ENCODE assay signal across 10 cellular contexts in genomic region chr7:116582806-116583444, GRCh38. TPM values are rescaled to one million over a fixed set of nuclear protein-coding genes. Genes with fewer than 3 reads are reported as not detected.
A peak's percentile ranks its signal among the peaks of the same experiment; 100 is the strongest.
DNase-seq lines count a peak whose midpoint lies in the region; ATAC-seq, FAIRE-seq and TF ChIP-seq lines count a peak whose summit lies in the region.
"Had no signal": no experiment of that assay in that cellular context is flagged by ENCODE, and none has a peak within 500 bp of the region (broad histone marks: within the 10 kb centered on the region; RNA-seq: fewer than 3 reads in every experiment).

No MANE protein-coding gene starts in this region.

- DNase-seq in activated CD4-positive, alpha-beta T cell treated with anti-CD3 and anti-CD28 coated beads for 36 hours: peak; percentile 12
- no peak for DNase-seq in activated CD4-positive, alpha-beta T cell treated with anti-CD3 and anti-CD28 coated beads, Interleukin-2, amount 10 ng/mL, durations not matched to agents 7 days and 5 days
- peak; percentile 69 for DNase-seq in fibroblast of pulmonary artery (ENCODE audit: low read depth)
- DNase-seq in suprapubic skin (ENCODE audit: low spot score in 2 of 2): no peak
- DNase-seq in NCI-H446 (lab: John Stamatoyannopoulos, UW): no peak
- DNase-seq in GM12892 (ENCODE audit: insufficient read length): no peak
- DNase-seq in activated CD4-positive, alpha-beta memory T cell treated with anti-CD3 and anti-CD28 coated beads, Interleukin-2, amount 10 ng/mL, durations not matched to agents 7 days and 5 days: no peak
- DNase-seq: upper lobe of left lung had no signal

- H3K36me3 Mint-ChIP-seq in activated CD4-positive, alpha-beta T cell treated with anti-CD3 and anti-CD28 coated beads for 36 hours (ENCODE audit: low read depth): no peaks in the 10 kb centered on the region
- no peaks in the 10 kb centered on the region for H3K36me3 Mint-ChIP-seq in activated CD4-positive, alpha-beta T cell treated with anti-CD3 and anti-CD28 coated beads, Interleukin-2, amount 10 ng/mL, durations not matched to agents 7 days and 5 days (ENCODE audit: low read depth)
- H3K36me3 Mint-ChIP-seq in activated CD4-positive, alpha-beta memory T cell treated with anti-CD3 and anti-CD28 coated beads, Interleukin-2, amount 10 ng/mL, durations not matched to agents 7 days and 5 days (ENCODE audit: low read depth): no peaks in the 10 kb centered on the region

- peak overlapping the region; percentile 45 for H3K27ac Mint-ChIP-seq in activated CD4-positive, alpha-beta T cell treated with anti-CD3 and anti-CD28 coated beads for 36 hours
- no peak overlapping the region for H3K27ac Mint-ChIP-seq in activated CD4-positive, alpha-beta T cell treated with anti-CD3 and anti-CD28 coated beads, Interleukin-2, amount 10 ng/mL, durations not matched to agents 7 days and 5 days
- no peak overlapping the region for H3K27ac Mint-ChIP-seq in activated CD4-positive, alpha-beta memory T cell treated with anti-CD3 and anti-CD28 coated beads, Interleukin-2, amount 10 ng/mL, durations not matched to agents 7 days and 5 days

- no peaks in the 10 kb centered on the region for H3K79me2 ChIP-seq in KMS-11 (ENCODE audit: insufficient read depth, low read depth)

- no peak for TF ChIP-seq EP300 in suprapubic skin (IDR thresholded peaks at IDR 0.05)

- peak; percentile 47 for ATAC-seq in activated CD4-positive, alpha-beta T cell treated with anti-CD3 and anti-CD28 coated beads for 36 hours

- no peaks in the 10 kb centered on the region for H3K27me3 Mint-ChIP-seq in activated CD4-positive, alpha-beta T cell treated with anti-CD3 and anti-CD28 coated beads for 36 hours
- H3K27me3 Mint-ChIP-seq in activated CD4-positive, alpha-beta T cell treated with anti-CD3 and anti-CD28 coated beads, Interleukin-2, amount 10 ng/mL, durations not matched to agents 7 days and 5 days: no peaks in the 10 kb centered on the region
- no peaks in the 10 kb centered on the region for H3K27me3 Mint-ChIP-seq in activated CD4-positive, alpha-beta memory T cell treated with anti-CD3 and anti-CD28 coated beads, Interleukin-2, amount 10 ng/mL, durations not matched to agents 7 days and 5 days

- no peaks in the 10 kb centered on the region for H3K9me3 ChIP-seq in suprapubic skin
- H3K9me3 ChIP-seq: BLaER1, upper lobe of left lung had no signal

- intact Hi-C loops in activated CD4-positive, alpha-beta T cell treated with anti-CD3 and anti-CD28 coated beads for 36 hours (cut with DNase I, micrococcal nuclease): no loop called here

- H3K9me3 Mint-ChIP-seq in activated CD4-positive, alpha-beta T cell treated with anti-CD3 and anti-CD28 coated beads for 36 hours (ENCODE audit: low read depth): no peaks in the 10 kb centered on the region
- no peaks in the 10 kb centered on the region for H3K9me3 Mint-ChIP-seq in activated CD4-positive, alpha-beta T cell treated with anti-CD3 and anti-CD28 coated beads, Interleukin-2, amount 10 ng/mL, durations not matched to agents 7 days and 5 days
- no peaks in the 10 kb centered on the region for H3K9me3 Mint-ChIP-seq in activated CD4-positive, alpha-beta memory T cell treated with anti-CD3 and anti-CD28 coated beads, Interleukin-2, amount 10 ng/mL, durations not matched to agents 7 days and 5 days

- H2AFZ ChIP-seq in KMS-11 (ENCODE audit: low read depth): peak overlapping the region; percentile 77

- H3K4me1 ChIP-seq in KMS-11 (ENCODE audit: low read depth, poor library complexity, severe bottlenecking) (peaks cover 88% of the 10 kb centered on the region), suprapubic skin (peaks cover 8% of the 10 kb centered on the region)

- no peak for TF ChIP-seq POLR2A in suprapubic skin (IDR thresholded peaks at IDR 0.05)
- TF ChIP-seq POLR2A in GM12892 (IDR thresholded peaks at IDR 0.05; ENCODE audit: low read depth, low read length): no peak

- FAIRE-seq in GM12892 (lab: Jason Lieb, UNC): no peak

- CTCF ChIA-PET in activated CD4-positive, alpha-beta T cell treated with anti-CD3 and anti-CD28 coated beads for 36 hours (lab: Charles Lee): interaction anchor here (2.0 kb wide), 1 partner anchor 56 kb away, joined by 6 read pairs; no protein-coding TSS in a partner anchor
- CTCF ChIA-PET in activated CD4-positive, alpha-beta T cell treated with anti-CD3 and anti-CD28 coated beads, Interleukin-2, amount 10 ng/mL, durations not matched to agents 7 days and 5 days (lab: Charles Lee): interaction anchor here (0.7 kb wide), 1 partner anchor 354 kb away, joined by 3 read pairs; no protein-coding TSS in a partner anchor
- CTCF ChIA-PET in activated CD4-positive, alpha-beta memory T cell treated with anti-CD3 and anti-CD28 coated beads, Interleukin-2, amount 10 ng/mL, durations not matched to agents 7 days and 5 days (lab: Charles Lee): interaction anchor here (1.6 kb wide), 1 partner anchor 57 kb away, joined by 6 read pairs; no protein-coding TSS in a partner anchor

- no peaks in the 10 kb centered on the region for H3K27me3 ChIP-seq in KMS-11 (ENCODE audit: insufficient read depth, low read depth)
- H3K27me3 ChIP-seq in suprapubic skin: no peaks in the 10 kb centered on the region
- H3K27me3 ChIP-seq: BLaER1, upper lobe of left lung had no signal

- H4K20me1 ChIP-seq in KMS-11 (ENCODE audit: insufficient read depth): no peaks in the 10 kb centered on the region
- H4K20me1 ChIP-seq: BLaER1 had no signal

- peaks cover 14% of the 10 kb centered on the region for H3K4me1 Mint-ChIP-seq in activated CD4-positive, alpha-beta T cell treated with anti-CD3 and anti-CD28 coated beads for 36 hours
- peaks cover 18% of the 10 kb centered on the region for H3K4me1 Mint-ChIP-seq in activated CD4-positive, alpha-beta T cell treated with anti-CD3 and anti-CD28 coated beads, Interleukin-2, amount 10 ng/mL, durations not matched to agents 7 days and 5 days
- peaks cover 13% of the 10 kb centered on the region for H3K4me1 Mint-ChIP-seq in activated CD4-positive, alpha-beta memory T cell treated with anti-CD3 and anti-CD28 coated beads, Interleukin-2, amount 10 ng/mL, durations not matched to agents 7 days and 5 days

- peak overlapping the region; percentile 58 for H3K9ac ChIP-seq in KMS-11
- H3K9ac ChIP-seq: BLaER1 had no signal

- H3K27ac ChIP-seq in KMS-11: peak overlapping the region; percentile 84
- H3K27ac ChIP-seq in suprapubic skin: peak overlapping the region; percentile 38
- H3K27ac ChIP-seq: BLaER1 had no signal

- H3K36me3 ChIP-seq in KMS-11 (ENCODE audit: insufficient read depth) (no peaks in the 10 kb centered on the region), suprapubic skin (no peaks in the 10 kb centered on the region)
- H3K36me3 ChIP-seq: BLaER1, upper lobe of left lung had no signal

- WGBS in suprapubic skin: 58% methylated on average over 5 of the region's 5 CpGs

- H3K4me3 Mint-ChIP-seq in activated CD4-positive, alpha-beta T cell treated with anti-CD3 and anti-CD28 coated beads for 36 hours: no peak overlapping the region
- no peak overlapping the region for H3K4me3 Mint-ChIP-seq in activated CD4-positive, alpha-beta T cell treated with anti-CD3 and anti-CD28 coated beads, Interleukin-2, amount 10 ng/mL, durations not matched to agents 7 days and 5 days
- H3K4me3 Mint-ChIP-seq in activated CD4-positive, alpha-beta memory T cell treated with anti-CD3 and anti-CD28 coated beads, Interleukin-2, amount 10 ng/mL, durations not matched to agents 7 days and 5 days: no peak overlapping the region

- no peak for TF ChIP-seq CTCF in KMS-11 (conservative IDR thresholded peaks at IDR 0.05; ENCODE audit: low read depth, low read length)
- TF ChIP-seq CTCF in fibroblast of pulmonary artery (IDR thresholded peaks at IDR 0.05; ENCODE audit: low read length, missing control alignments): no peak
- no peak for TF ChIP-seq CTCF in suprapubic skin (IDR thresholded peaks at IDR 0.05)

- peak overlapping the region; percentile 65 for H3K4me2 ChIP-seq in KMS-11
- H3K4me2 ChIP-seq: BLaER1 had no signal

- POLR2A ChIA-PET in activated CD4-positive, alpha-beta T cell treated with anti-CD3 and anti-CD28 coated beads for 36 hours (lab: Charles Lee): no interaction called here
- POLR2A ChIA-PET in activated CD4-positive, alpha-beta T cell treated with anti-CD3 and anti-CD28 coated beads, Interleukin-2, amount 10 ng/mL, durations not matched to agents 7 days and 5 days (lab: Charles Lee): no interaction called here
- POLR2A ChIA-PET in activated CD4-positive, alpha-beta memory T cell treated with anti-CD3 and anti-CD28 coated beads, Interleukin-2, amount 10 ng/mL, durations not matched to agents 7 days and 5 days (lab: Charles Lee): no interaction called here

- H3K4me3 ChIP-seq in KMS-11 (IDR thresholded peaks at IDR 0.05; ENCODE audit: insufficient read depth, low read depth, low read length) (no peak overlapping the region), fibroblast of pulmonary artery (replicated peaks; ENCODE audit: low read depth, low read length) (no peak overlapping the region), suprapubic skin (no peak overlapping the region)
- H3K4me3 ChIP-seq: BLaER1, upper lobe of left lung had no signal

RNA-seq across cellular contexts. Expression of gene CAV1, which starts 58.1 kb away (rescaled TPM):
- total RNA-seq in activated CD4-positive, alpha-beta T cell treated with anti-CD3 and anti-CD28 coated beads for 36 hours: under 1 TPM; 0.25 TPM
- not detected for total RNA-seq in activated CD4-positive, alpha-beta T cell treated with anti-CD3 and anti-CD28 coated beads, Interleukin-2, amount 10 ng/mL, durations not matched to agents 7 days and 5 days
- total RNA-seq in suprapubic skin: 100 to 1,000 TPM; 123 to 215 (median 187) TPM
- 7.1 TPM for polyA plus RNA-seq in GM12892 (2012; ENCODE audit: missing spikeins)
- total RNA-seq in activated CD4-positive, alpha-beta memory T cell treated with anti-CD3 and anti-CD28 coated beads, Interleukin-2, amount 10 ng/mL, durations not matched to agents 7 days and 5 days: under 1 TPM; 0.13 to 0.38 TPM

Comparison
In these comparisons a context has a peak if more than half of its experiments do, and no peak if none do; other contexts are left out.
1. DNase-seq: peak in activated CD4-positive, alpha-beta T cell treated with anti-CD3 and anti-CD28 coated beads for 36 hours (single experiment) and fibroblast of pulmonary artery (single experiment); none in activated CD4-positive, alpha-beta T cell treated with anti-CD3 and anti-CD28 coated beads, Interleukin-2, amount 10 ng/mL, durations not matched to agents 7 days and 5 days (single experiment), suprapubic skin (0 of 2), NCI-H446 (0 of 2), GM12892 (single experiment) and activated CD4-positive, alpha-beta memory T cell treated with anti-CD3 and anti-CD28 coated beads, Interleukin-2, amount 10 ng/mL, durations not matched to agents 7 days and 5 days (single experiment).
2. RNA of gene CAV1, which starts 58.1 kb away (total RNA-seq): 123 to 215 TPM in suprapubic skin; 0.13 to 0.38 TPM in activated CD4-positive, alpha-beta memory T cell treated with anti-CD3 and anti-CD28 coated beads, Interleukin-2, amount 10 ng/mL, durations not matched to agents 7 days and 5 days, 0.25 TPM in activated CD4-positive, alpha-beta T cell treated with anti-CD3 and anti-CD28 coated beads for 36 hours and not detected in activated CD4-positive, alpha-beta T cell treated with anti-CD3 and anti-CD28 coated beads, Interleukin-2, amount 10 ng/mL, durations not matched to agents 7 days and 5 days; every median in the first group is over 10 times any median in the second.